ENCODE assay signal across 12 cellular contexts in genomic region chr4:122898370-122899150, GRCh38. TPM values are rescaled to one million over a fixed set of nuclear protein-coding genes. Genes with fewer than 3 reads are reported as not detected.
A peak's percentile ranks its signal among the peaks of the same experiment; 100 is the strongest.
DNase-seq lines count a peak whose midpoint lies in the region; TF ChIP-seq lines count a peak whose summit lies in the region.
"Had no signal": no experiment of that assay in that cellular context is flagged by ENCODE, and none has a peak within 500 bp of the region (broad histone marks: within the 10 kb centered on the region; RNA-seq: fewer than 3 reads in every experiment).

No MANE protein-coding gene starts in this region.

- no peaks in the 10 kb centered on the region for H3K79me2 ChIP-seq in neural progenitor cell (ENCODE audit: low read depth)

- peak; percentile 80 for DNase-seq in COLO829 (ENCODE audit: low spot score)
- DNase-seq in NCI-H460 (ENCODE audit: extremely low read depth, low read depth), result peak; percentile 76
- DNase-seq in epithelial cell of prostate (ENCODE audit: low read depth, low spot score), result peak; percentile 36
- no peak for DNase-seq in osteocyte (ENCODE audit: extremely low spot score, unreplicated experiment)
- DNase-seq in NCI-H2227 (lab: John Stamatoyannopoulos, UW; ENCODE audit: unreplicated experiment), result no peak
- DNase-seq in T-helper 2 cell, result no peak
- DNase-seq in COR-L47 (lab: John Stamatoyannopoulos, UW), result no peak
- DNase-seq in neural progenitor cell (ENCODE audit: low spot score), result no peak
- DNase-seq: activated CD4-positive, alpha-beta T cell treated with anti-CD3 and anti-CD28 coated beads for 48 hours; OCI-M1; ovary had no signal

- H3K4me3 ChIP-seq in neural progenitor cell, result no peak overlapping the region
- H3K4me3 ChIP-seq: adrenal gland, ovary had no signal

- no peak overlapping the region for H3K4me2 ChIP-seq in neural progenitor cell

- H3K9ac ChIP-seq in neural progenitor cell, result no peak overlapping the region

- no peaks in the 10 kb centered on the region for H3K9me3 ChIP-seq in neural progenitor cell (ENCODE audit: low read depth)
- H3K9me3 ChIP-seq: ovary had no signal

- no peaks in the 10 kb centered on the region for H4K20me1 ChIP-seq in neural progenitor cell (ENCODE audit: low read depth)

- H3K4me3 Mint-ChIP-seq in osteocyte (ENCODE audit: unreplicated experiment) (no peak overlapping the region), neural progenitor cell (no peak overlapping the region)

- H3F3A ChIP-seq in neural progenitor cell (ENCODE audit: low read depth), result peaks cover 38% of the 10 kb centered on the region

- no peaks in the 10 kb centered on the region for H3K27me3 Mint-ChIP-seq in osteocyte (ENCODE audit: unreplicated experiment)
- H3K27me3 Mint-ChIP-seq in neural progenitor cell (ENCODE audit: insufficient read depth, low read depth), result no peaks in the 10 kb centered on the region

- H3K36me3 ChIP-seq in neural progenitor cell, result peaks cover 18% of the 10 kb centered on the region
- H3K36me3 ChIP-seq: adrenal gland, ovary had no signal

- H3K27ac Mint-ChIP-seq in osteocyte (ENCODE audit: unreplicated experiment) (peak overlapping the region; percentile 67), neural progenitor cell (no peak overlapping the region)

- peaks cover 44% of the 10 kb centered on the region for H3K4me1 Mint-ChIP-seq in osteocyte (ENCODE audit: unreplicated experiment)
- H3K4me1 Mint-ChIP-seq in neural progenitor cell, result peaks cover 4% of the 10 kb centered on the region

- H3K9me3 Mint-ChIP-seq in osteocyte (ENCODE audit: unreplicated experiment) (no peaks in the 10 kb centered on the region), neural progenitor cell (no peaks in the 10 kb centered on the region)

- TF ChIP-seq CTCF in osteocyte (IDR thresholded peaks at IDR 0.05) (no peak), neural progenitor cell (IDR thresholded peaks at IDR 0.05) (no peak)

- H3K36me3 Mint-ChIP-seq in osteocyte (ENCODE audit: unreplicated experiment), result peaks cover 6% of the 10 kb centered on the region
- peaks cover 3% of the 10 kb centered on the region for H3K36me3 Mint-ChIP-seq in neural progenitor cell

- H3K27ac ChIP-seq in epithelial cell of prostate (peak overlapping the region; percentile 84), neural progenitor cell (no peak overlapping the region)
- H3K27ac ChIP-seq: adrenal gland, ovary had no signal

- no peak overlapping the region for H2AFZ ChIP-seq in neural progenitor cell (replicated peaks)

- no peaks in the 10 kb centered on the region for H3K4me1 ChIP-seq in neural progenitor cell
- H3K4me1 ChIP-seq: adrenal gland had no signal

- no peaks in the 10 kb centered on the region for H3K27me3 ChIP-seq in neural progenitor cell
- H3K27me3 ChIP-seq: adrenal gland, ovary had no signal

RNA-seq across cellular contexts. Expression of gene NUDT6, which starts 23.8 kb away (rescaled TPM):
- 16.4 and 20.9 TPM in 2 replicates for total RNA-seq in NCI-H460 (2014; rRNA removed; shearing (Covaris generic))
- 10.5 and 11.8 TPM in 2 replicates for polyA plus RNA-seq in NCI-H460 (2014; cell fraction: nucleus; rRNA removed)
- 4.8 and 6.9 TPM in 2 replicates for total RNA-seq in osteocyte
- total RNA-seq in neural progenitor cell (ENCODE audit: low replicate concordance), result 20.9 and 21.1 TPM in 2 replicates

Comparison
In these comparisons a context has a peak if more than half of its experiments do, and no peak if none do; other contexts are left out.
1. DNase-seq: peak in COLO829 (single experiment), NCI-H460 (single experiment) and epithelial cell of prostate (single experiment); none in osteocyte (single experiment), NCI-H2227 (single experiment), T-helper 2 cell (0 of 5), COR-L47 (single experiment) and neural progenitor cell (single experiment).